8 cellular contexts compared by ENCODE assay signal in genomic region chr4:138338840-138339239, GRCh38.
"Had no signal": no experiment of that assay in that cellular context is flagged by ENCODE, and none has a peak within 500 bp of the region (broad histone marks: within the 10 kb centered on the region; RNA-seq: fewer than 3 reads in every experiment).

No MANE protein-coding gene starts in this region.

- H3K4me2 ChIP-seq: KMS-11 had no signal

- FAIRE-seq: HTR-8/SVneo had no signal

- H3K27ac ChIP-seq: HL-60, KMS-11 had no signal

- H3K9ac ChIP-seq: KMS-11 had no signal

- DNase-seq: IMR-90, Karpas-422, Kasumi-1, KBM-7, KG1 had no signal
